9 cellular contexts compared by ENCODE assay signal in genomic region chr15:101652098-101652782, GRCh38. TPM values are rescaled to one million over a fixed set of nuclear protein-coding genes. Genes with fewer than 3 reads are reported as not detected.
DNase-seq lines count a peak whose midpoint lies in the region; ATAC-seq, FAIRE-seq and TF ChIP-seq lines count a peak whose summit lies in the region.
"Had no signal": no experiment of that assay in that cellular context is flagged by ENCODE, and none has a peak within 500 bp of the region (broad histone marks: within the 10 kb centered on the region; RNA-seq: fewer than 3 reads in every experiment).

TSS of gene TM2D3 (minus strand) at chr15:101652381. CDS start at chr15:101652361, 20 bp downstream.

- peak within 1 kb of the TSS; percentile 96 for H3K27ac Mint-ChIP-seq in central memory CD8-positive, alpha-beta T cell (ENCODE audit: low read depth)

- peaks cover 40% of the 10 kb centered on the region for H3K36me3 Mint-ChIP-seq in central memory CD8-positive, alpha-beta T cell (ENCODE audit: insufficient read depth)

- H3K36me3 ChIP-seq in kidney (ENCODE audit: control insufficient read depth in 1 of 2, insufficient read depth in 2 of 2, low read length in 2 of 2), result peaks cover 8 to 9% of the 10 kb centered on the region in 2 donors

- H3K9me3 Mint-ChIP-seq in central memory CD8-positive, alpha-beta T cell, result no peaks in the 10 kb centered on the region

- peak; percentile 57 for TF ChIP-seq CTCF in AG09319 (IDR thresholded peaks at IDR 0.05; ENCODE audit: low read depth, low read length)
- peak; percentile 77 for TF ChIP-seq CTCF in kidney (IDR thresholded peaks at IDR 0.05; ENCODE audit: borderline replicate concordance, extremely low read depth, insufficient read depth)

- peak within 1 kb of the TSS; percentile 96 to 97 for H3K27ac ChIP-seq in kidney (ENCODE audit: low read depth in 2 of 2, low read length in 2 of 2)

- H3K27me3 Mint-ChIP-seq in central memory CD8-positive, alpha-beta T cell, result no peaks in the 10 kb centered on the region

- in situ Hi-C loops in GM18951 (cut with MboI; ENCODE audit: low sequenced_read_pairs, unreplicated experiment), result no loop called here

- H3K4me1 ChIP-seq in kidney (ENCODE audit: control insufficient read depth in 1 of 2, insufficient read depth in 1 of 2, low read depth in 1 of 2, low read length in 2 of 2), result peaks cover 3 to 17% of the 10 kb centered on the region in 2 donors

- ATAC-seq in HG03196 (IDR thresholded peaks at IDR 0.05; ENCODE audit: unreplicated experiment), result peak; percentile 91
- ATAC-seq in central memory CD8-positive, alpha-beta T cell (replicated peaks; ENCODE audit: extremely low read depth, poor library complexity, severe bottlenecking), result peak; percentile 94

- FAIRE-seq in kidney (lab: Jason Lieb, UNC), result no peak
- FAIRE-seq: endometrium had no signal

- peak within 1 kb of the TSS; percentile 94 to 96 for H3K9ac ChIP-seq in kidney (ENCODE audit: low read length in 2 of 2)

- H3K9me3 ChIP-seq in kidney (ENCODE audit: control insufficient read depth in 1 of 2, low read length in 2 of 2), result no peaks in the 10 kb centered on the region

- H3K4me3 Mint-ChIP-seq in central memory CD8-positive, alpha-beta T cell, result peak within 1 kb of the TSS; percentile 77

- H3K4me3 ChIP-seq in kidney (ENCODE audit: low read length in 2 of 2), result peak within 1 kb of the TSS; percentile 81 to 94

- TF ChIP-seq POLR2A in GM18951 (IDR thresholded peaks at IDR 0.05; ENCODE audit: extremely low read depth, insufficient read depth, insufficient read length), result peak; percentile 96

- intact Hi-C loops in kidney (cut with DNase I), result no loop called here

- DNase-seq in AG09319 (ENCODE audit: extremely low read depth, low read depth) (peak; percentile 78), NCI-H345 treated with DMSO at 0.1 percent for 48 hours (lab: John Stamatoyannopoulos, UW; ENCODE audit: unreplicated experiment) (peak; percentile 59), kidney (peak; percentile 98)
- DNase-seq in activated CD4-positive, CD25-positive, alpha-beta regulatory T cell treated with anti-CD3 and anti-CD28 coated beads, Interleukin-2, amount 50 U/mL, for 16 hours (ENCODE audit: low read depth, low spot score), result peak; percentile 87
- DNase-seq in central memory CD8-positive, alpha-beta T cell (ENCODE audit: low spot score in 2 of 2), result peak; percentile 90 to 93
- DNase-seq in stimulated activated CD4-positive, alpha-beta T cell treated with anti-CD3 and anti-CD28 coated beads, Interleukin-15, amount 100 ng/mL, for 24 hours, result peak; percentile 96

- peaks cover 21% of the 10 kb centered on the region for H3K4me1 Mint-ChIP-seq in central memory CD8-positive, alpha-beta T cell

RNA-seq across cellular contexts. Expression of gene TM2D3, which starts in this region (rescaled TPM):
- total RNA-seq in kidney, result 48.7 TPM
- 47.9 TPM for polyA plus RNA-seq in kidney (ENCODE audit: insufficient read depth, low read depth, low replicate concordance)

Comparison
In these comparisons a context has a peak if more than half of its experiments do, and no peak if none do; other contexts are left out.
1. Peak in every context shown above with its lines: DNase-seq, ATAC-seq, H3K4me3 ChIP-seq and H3K27ac ChIP-seq.